In the genomic region with DNA sequence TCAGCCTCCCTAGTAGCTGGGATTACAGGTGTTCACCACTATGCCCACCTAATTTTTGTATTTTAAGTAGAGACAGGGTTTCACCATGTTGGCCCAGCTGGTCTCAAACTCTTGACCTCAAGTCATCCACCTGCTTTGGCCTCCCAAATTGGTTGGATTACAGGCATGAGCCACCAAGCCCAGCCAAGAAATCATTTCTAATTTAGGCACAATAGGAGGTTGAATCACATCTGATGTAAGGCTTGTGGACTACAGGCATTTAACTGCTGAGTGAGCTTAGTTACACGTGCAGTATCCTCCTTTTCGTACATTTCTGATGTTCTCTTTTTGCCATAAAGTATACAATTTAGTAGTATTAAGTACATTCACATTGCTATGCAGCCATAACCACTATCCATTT, we compare ENCODE assay signal across 32 cellular contexts.
"Had no signal": no experiment of that assay in that cellular context is flagged by ENCODE, and none has a peak within 500 bp of the region (broad histone marks: within the 10 kb centered on the region; RNA-seq: fewer than 3 reads in every experiment).

No MANE protein-coding gene starts in this region.

- DNase-seq: activated CD4-positive, alpha-beta memory T cell treated with anti-CD3 and anti-CD28 coated beads, Interleukin-2, amount 10 ng/mL, durations not matched to agents 7 days and 5 days; activated CD4-positive, alpha-beta T cell treated with anti-CD3 and anti-CD28 coated beads for 1 hour; activated CD4-positive, alpha-beta T cell treated with anti-CD3 and anti-CD28 coated beads for 36 hours; activated CD4-positive, alpha-beta T cell treated with anti-CD3 and anti-CD28 coated beads for 48 hours; activated CD4-positive, alpha-beta T cell treated with anti-CD3 and anti-CD28 coated beads, Interleukin-2, amount 10 ng/mL, durations not matched to agents 7 days and 5 days; activated CD4-positive, alpha-beta T cell treated with anti-CD3 and anti-CD28 coated beads, Interleukin-2, amount 50 U/mL, for 48 hours; activated CD4-positive, CD25-positive, alpha-beta regulatory T cell; activated CD8-positive, alpha-beta memory T cell treated with anti-CD3 and anti-CD28 coated beads for 24 hours; activated CD8-positive, alpha-beta memory T cell treated with anti-CD3 and anti-CD28 coated beads, Interleukin-2, amount 10 ng/mL, durations not matched to agents 7 days and 5 days; activated CD8-positive, alpha-beta memory T cell treated with anti-CD3 and anti-CD28 coated beads, Interleukin-2, amount 50 U/mL, for 48 hours; activated CD8-positive, alpha-beta T cell treated with anti-CD3 and anti-CD28 coated beads, Interleukin-2, amount 10 ng/mL, durations not matched to agents 7 days and 5 days; activated effector memory CD4-positive, alpha-beta T cell treated with Interleukin-2 at 50 U/mL for 16 hours; activated gamma-delta T cell; activated naive CD4-positive, alpha-beta T cell treated with anti-CD3 and anti-CD28 coated beads, Interleukin-2, amount 10 ng/mL, durations not matched to agents 7 days and 5 days; activated naive CD4-positive, alpha-beta T cell treated with Interleukin-2 at 50 U/mL for 16 hours; activated naive CD8-positive, alpha-beta T cell treated with anti-CD3 and anti-CD28 coated beads, Interleukin-2, amount 10 ng/mL, durations not matched to agents 7 days and 5 days; activated naive CD8-positive, alpha-beta T cell treated with anti-CD3 and anti-CD28 coated beads, Interleukin-2, amount 50 U/mL, for 24 hours; activated T-cell treated with anti-CD3 and anti-CD28 coated beads, Interleukin-2, amount 50 U/mL, for 24 hours; activated T-cell treated with anti-CD3 and anti-CD28 coated beads, Interleukin-2, amount 50 U/mL, for 48 hours; amygdala; anterior cingulate cortex; caudate nucleus; cerebellar nuclear complex; T-helper 1 cell; T-helper 2 cell; T-helper 9 cell; WERI-Rb-1 had no signal

- H3K36me3 ChIP-seq: ascending aorta, cardiac muscle cell, WERI-Rb-1 had no signal

- H3K27me3 ChIP-seq: ascending aorta, cardiac muscle cell had no signal

- H3K9me3 ChIP-seq: ascending aorta had no signal

- FAIRE-seq: bronchial epithelial cell had no signal

- H3K4me1 ChIP-seq: ascending aorta had no signal

- ATAC-seq: activated CD4-positive, alpha-beta T cell treated with anti-CD3 and anti-CD28 coated beads for 36 hours; activated CD4-positive, CD25-positive, alpha-beta regulatory T cell treated with anti-CD3 and anti-CD28 coated beads, Interleukin-2, amount 50 U/mL, for 24 hours; activated CD8-positive, alpha-beta memory T cell treated with anti-CD3 and anti-CD28 coated beads, Interleukin-2, amount 10 ng/mL, durations not matched to agents 7 days and 5 days; activated CD8-positive, alpha-beta T cell treated with anti-CD3 and anti-CD28 coated beads, Interleukin-2, amount 10 ng/mL, durations not matched to agents 7 days and 5 days; activated naive CD8-positive, alpha-beta T cell treated with anti-CD3 and anti-CD28 coated beads, Interleukin-2, amount 50 U/mL, for 24 hours; WTC11 had no signal

- H3K27ac ChIP-seq: ascending aorta, cardiac muscle cell, WERI-Rb-1 had no signal

- H3K4me3 ChIP-seq: ascending aorta, cardiac muscle cell had no signal
